ENCODE assay signal across 8 cellular contexts in the genomic region with DNA sequence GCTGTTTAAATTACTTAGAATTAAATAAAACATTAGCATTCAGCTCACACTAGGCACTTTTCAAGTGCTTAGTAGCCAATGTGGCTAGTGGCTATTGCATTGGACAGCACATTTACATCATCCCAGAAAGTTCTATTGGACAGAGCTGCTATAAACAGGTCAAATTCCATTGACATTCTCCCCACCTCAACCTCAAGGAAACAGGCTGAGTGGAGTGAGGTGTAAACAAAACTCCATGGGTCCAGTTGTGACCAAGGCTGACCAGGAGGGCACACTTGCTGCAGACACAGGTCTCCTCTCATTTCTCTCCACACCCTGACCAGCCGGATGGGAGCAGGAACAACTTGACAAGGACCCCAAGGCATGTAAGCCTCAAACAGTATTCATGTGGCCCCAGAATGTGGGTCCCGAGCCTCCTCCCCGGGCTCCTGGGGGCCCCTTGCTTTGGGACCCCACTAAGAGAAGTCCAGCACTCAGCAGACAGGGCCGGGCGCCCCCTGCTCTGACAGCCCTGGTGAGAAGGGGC. TPM values are rescaled to one million over a fixed set of nuclear protein-coding genes. Genes with fewer than 3 reads are reported as not detected.
DNase-seq lines count a peak whose midpoint lies in the region; ATAC-seq, FAIRE-seq and TF ChIP-seq lines count a peak whose summit lies in the region.

No MANE protein-coding gene starts in this region.

- no peak overlapping the region for H3K4ac ChIP-seq in H1 (replicated peaks; ENCODE audit: insufficient read length, low read depth, low read length)

- no peak overlapping the region for H2BK5ac ChIP-seq in H1 (ENCODE audit: low read depth, low read length)

- H3K4me2 ChIP-seq in H1 (ENCODE audit: insufficient read depth in 1 of 2, low read depth in 2 of 2, low read length in 2 of 2) = peak overlapping the region; percentile 65 to 96

- no peak for TF ChIP-seq CTCF in CD14-positive monocyte (IDR thresholded peaks at IDR 0.05)
- no peak for TF ChIP-seq CTCF in H1 (IDR thresholded peaks at IDR 0.05; ENCODE audit: control extremely low read depth in 1 of 3, insufficient read depth in 1 of 3, low read depth in 1 of 3, low read length in 3 of 3)

- no peak for FAIRE-seq in H1 (lab: Jason Lieb, UNC)

- CTCF ChIA-PET in H1 (lab: Charles Lee; ENCODE audit: partially characterized antibody) = interaction anchor here (0.8 to 38.8 kb wide), 9 partner anchors 9 to 91 kb away, joined by 3 to 1084 read pairs (median 5); partner anchors contain the start of genes DHX58, HSPB9, KAT2A and NKIRAS2

- H2BK12ac ChIP-seq in H1 (ENCODE audit: low read depth, low read length) = no peak overlapping the region

- H3K4me3 Mint-ChIP-seq in CD14-positive monocyte = peak overlapping the region; percentile 76 to 90
- peak overlapping the region; percentile 32 for H3K4me3 Mint-ChIP-seq in natural killer cell treated with Interleukin-12 subunit alpha and Interleukin-12 subunit beta and Interleukin-15 and Interleukin-18, amount 100 ng/mL, for 72 hours

- H3K4me1 Mint-ChIP-seq in CD14-positive monocyte = peaks cover 14% of the 10 kb centered on the region
- H3K4me1 Mint-ChIP-seq in natural killer cell treated with Interleukin-12 subunit alpha and Interleukin-12 subunit beta and Interleukin-15 and Interleukin-18, amount 100 ng/mL, for 72 hours (ENCODE audit: low read depth in 2 of 2) = peaks cover 4 to 5% of the 10 kb centered on the region in 2 donors

- POLR2A ChIA-PET in H1 (lab: Charles Lee; ENCODE audit: partially characterized antibody) = interaction anchor here (1.2 to 1.5 kb wide), 2 partner anchors 10 to 34 kb away, joined by 4 to 9 read pairs; no protein-coding TSS in a partner anchor

- no peak overlapping the region for H2AK5ac ChIP-seq in H1 (ENCODE audit: low read depth, low read length)

- no peaks in the 10 kb centered on the region for H3K79me2 ChIP-seq in H1 (ENCODE audit: control insufficient read depth in 1 of 2, insufficient read depth in 2 of 2, low read length in 2 of 2)

- H3K79me1 ChIP-seq in H1 (ENCODE audit: low read depth, low read length) = no peaks in the 10 kb centered on the region

- H3K9me3 Mint-ChIP-seq in CD14-positive monocyte = peaks cover 0 to 5% (median 0%) of the 10 kb centered on the region in 7 donors
- H3K9me3 Mint-ChIP-seq in natural killer cell treated with Interleukin-12 subunit alpha and Interleukin-12 subunit beta and Interleukin-15 and Interleukin-18, amount 100 ng/mL, for 72 hours = no peaks in the 10 kb centered on the region

- DNase-seq in CD14-positive monocyte (ENCODE audit: low spot score) = no peak
- no peak for DNase-seq in MG63
- DNase-seq in H1 (ENCODE audit: low read depth in 1 of 2, low spot score in 2 of 2) = no peak
- no peak for DNase-seq in natural killer cell treated with Interleukin-12 subunit alpha and Interleukin-12 subunit beta and Interleukin-15 and Interleukin-18, amount 100 ng/mL, for 72 hours (ENCODE audit: low spot score)
- DNase-seq in NCI-H1105 (lab: John Stamatoyannopoulos, UW) = no peak
- no peak for DNase-seq in NCI-H2029 (lab: John Stamatoyannopoulos, UW)

- no peaks in the 10 kb centered on the region for H4K20me1 ChIP-seq in H1 (replicated peaks in 1 of 2; ENCODE audit: control insufficient read depth in 1 of 2, insufficient read depth in 2 of 2, low read length in 2 of 2)

- intact Hi-C loops in CD14-positive monocyte (cut with micrococcal nuclease) = no loop called here

- H3K4me1 ChIP-seq in H1 (replicated peaks in 1 of 4; ENCODE audit: control insufficient read depth in 3 of 4, insufficient read depth in 4 of 4, low read length in 3 of 4) = peaks cover 0 to 17% (median 10%) of the 10 kb centered on the region in 4 experiments; a peak in 6 of 7 replicates

- H3K23me2 ChIP-seq in H1 (ENCODE audit: low read depth, low read length) = peaks cover 8% of the 10 kb centered on the region; the same call in 1 of the 2 replicates

- no peak overlapping the region for H3K56ac ChIP-seq in H1 (replicated peaks; ENCODE audit: insufficient read length, low read depth, low read length)

- no peak for ATAC-seq in natural killer cell treated with Interleukin-12 subunit alpha and Interleukin-12 subunit beta and Interleukin-15 and Interleukin-18, amount 100 ng/mL, for 72 hours
- ATAC-seq in GM19467 (IDR thresholded peaks at IDR 0.05; ENCODE audit: unreplicated experiment) (no peak), GM21360 (IDR thresholded peaks at IDR 0.05; ENCODE audit: unreplicated experiment) (no peak)

- no peak overlapping the region for H3K23ac ChIP-seq in H1 (ENCODE audit: insufficient read length)

- no peak overlapping the region for H3K14ac ChIP-seq in H1 (ENCODE audit: insufficient read length)

- no peak for TF ChIP-seq POLR2A in H1 (IDR thresholded peaks at IDR 0.05; ENCODE audit: control extremely low read depth in 1 of 2, low read depth in 2 of 2, low read length in 2 of 2)

- no peak overlapping the region for H3K18ac ChIP-seq in H1 (ENCODE audit: extremely low read depth, low read length)

- H3K27ac ChIP-seq in H1 (ENCODE audit: low read depth, low read length) = no peak overlapping the region

- no peak overlapping the region; a peak in 1 of 7 replicates for H3K9ac ChIP-seq in H1 (replicated peaks in 1 of 4; ENCODE audit: extremely low read depth in 1 of 4, low read depth in 3 of 4, low read length in 3 of 4)

- H4K8ac ChIP-seq in H1 (ENCODE audit: extremely low read depth, insufficient read depth, low read length) = peak overlapping the region; percentile 35

- H3K4me3 ChIP-seq in MG63 (peak overlapping the region; percentile 43), H1 (ENCODE audit: extremely low read depth in 1 of 4, insufficient read depth in 2 of 4, low read depth in 3 of 4, low read length in 4 of 4) (peak overlapping the region; percentile 40 to 73 (median 62))

- WGBS in H1 (ENCODE audit: extremely low coverage in 1 of 2, insufficient coverage in 1 of 2, insufficient read length in 1 of 2, insufficient replicate concordance in 2 of 2, low coverage in 1 of 2, low lambda C conversion rate in 2 of 2, missing lambda C conversion rate in 1 of 2), 2 experiments = 14% methylated on average over 5 of the region's 5 CpGs; no CpG with 5 or more reads in 1 of the 2 experiments

- H2BK20ac ChIP-seq in H1 (ENCODE audit: low read length) = no peak overlapping the region

- no peak overlapping the region for H4K5ac ChIP-seq in H1 (ENCODE audit: insufficient read length, low read depth, low read length)

- H3K36me3 ChIP-seq in MG63 = no peaks in the 10 kb centered on the region
- H3K36me3 ChIP-seq in H1 (ENCODE audit: control insufficient read depth in 2 of 4, insufficient read depth in 4 of 4, low read length in 3 of 4) = no peaks in the 10 kb centered on the region

- peaks cover 19 to 40% (median 28%) of the 10 kb centered on the region in 3 donors for H3K27me3 Mint-ChIP-seq in CD14-positive monocyte (ENCODE audit: low read depth in 3 of 3)
- H3K27me3 Mint-ChIP-seq in natural killer cell treated with Interleukin-12 subunit alpha and Interleukin-12 subunit beta and Interleukin-15 and Interleukin-18, amount 100 ng/mL, for 72 hours = peaks cover 34 to 39% of the 10 kb centered on the region in 2 donors

- H2AFZ ChIP-seq in H1 (ENCODE audit: low read length) = peak overlapping the region; percentile 60; the same call in 1 of the 2 replicates

- no peaks in the 10 kb centered on the region for H3K36me3 Mint-ChIP-seq in CD14-positive monocyte
- H3K36me3 Mint-ChIP-seq in natural killer cell treated with Interleukin-12 subunit alpha and Interleukin-12 subunit beta and Interleukin-15 and Interleukin-18, amount 100 ng/mL, for 72 hours = no peaks in the 10 kb centered on the region

- no peak for TF ChIP-seq EP300 in H1 (IDR thresholded peaks at IDR 0.05; ENCODE audit: borderline replicate concordance in 1 of 2, low read depth in 2 of 2, low read length in 2 of 2)

- H3K27me3 ChIP-seq in MG63 (peaks cover 15% of the 10 kb centered on the region), H1 (replicated peaks in 1 of 4; ENCODE audit: control insufficient read depth in 3 of 4, extremely low read depth in 1 of 4, insufficient read depth in 3 of 4, low read length in 3 of 4) (peaks cover 0 to 4% (median 1%) of the 10 kb centered on the region in 4 experiments; a peak in 3 of 7 replicates)

- H4K91ac ChIP-seq in H1 (replicated peaks; ENCODE audit: insufficient read length, low read length) = no peak overlapping the region

- H2BK120ac ChIP-seq in H1 (replicated peaks; ENCODE audit: low read depth, low read length) = no peak overlapping the region

- H3K27ac Mint-ChIP-seq in CD14-positive monocyte = peak overlapping the region in 1 of 7 donors; percentile 21
- no peak overlapping the region for H3K27ac Mint-ChIP-seq in natural killer cell treated with Interleukin-12 subunit alpha and Interleukin-12 subunit beta and Interleukin-15 and Interleukin-18, amount 100 ng/mL, for 72 hours

- H3K9me3 ChIP-seq in MG63 (no peaks in the 10 kb centered on the region), H1 (ENCODE audit: insufficient read depth in 2 of 2, low read depth in 1 of 2, low read length in 1 of 2) (no peaks in the 10 kb centered on the region)

- H2BK15ac ChIP-seq in H1 (ENCODE audit: low read length) = no peak overlapping the region

- no peak for TF ChIP-seq RAD21 in H1 (IDR thresholded peaks at IDR 0.05 in 1 of 2, conservative IDR thresholded peaks at IDR 0.05 in 1 of 2; ENCODE audit: low read depth in 2 of 2, low read length in 2 of 2)

RNA-seq across cellular contexts. Expression of gene C17orf113, which starts 0.5 kb away (rescaled TPM):
- under 1 TPM; 0.20 to 0.28 TPM for polyA plus RNA-seq in CD14-positive monocyte
- total RNA-seq in MG63 (2014; rRNA removed; shearing (Covaris generic); ENCODE audit: low replicate concordance) = 0.05 TPM in 1 of 2 replicates, not detected in the other
- total RNA-seq in H1 (2021; fragmentation: NEBNext Ultra II Directional; extraction: Animal tissue kit (Norgen Biotek cat#: 25700)) = 1.4 TPM in 2 replicates
- 1.0 and 1.5 TPM in 2 replicates for polyA plus RNA-seq in H1 (2011; rRNA removed)
- 1.1 TPM for polyA plus RNA-seq in H1 (2011; cell fraction: cytosol; rRNA removed)
- polyA plus RNA-seq in H1 (2011; cell fraction: nucleus; rRNA removed) = 1.8 TPM
- polyA plus RNA-seq in H1 (2012, experiment 1 of 2) = 0.64 to 1.3 TPM (median 1.1 TPM) in 4 replicates
- polyA plus RNA-seq in H1 (2012, experiment 2 of 2) = 0.63 TPM
- polyA plus RNA-seq in H1 (2013, experiment 1 of 2) = 0.61 TPM
- 0.57 TPM for polyA plus RNA-seq in H1 (2013, experiment 2 of 2)
- 1.1 and 1.4 TPM in 2 replicates for polyA minus RNA-seq in H1 (2011; rRNA and poly(A)+ RNA removed)
- polyA minus RNA-seq in H1 (2011; cell fraction: cytosol; rRNA and poly(A)+ RNA removed) = 1.5 TPM
- 1.8 TPM for polyA minus RNA-seq in H1 (2011; cell fraction: nucleus; rRNA and poly(A)+ RNA removed)
- not detected for total RNA-seq in natural killer cell treated with Interleukin-12 subunit alpha and Interleukin-12 subunit beta and Interleukin-15 and Interleukin-18, amount 100 ng/mL, for 72 hours

RNA-seq across cellular contexts. Expression of gene NKIRAS2, which starts 30.0 kb away (rescaled TPM):
- polyA plus RNA-seq in CD14-positive monocyte = 10 to 100 TPM; 51.1 to 69.9 TPM
- total RNA-seq in MG63 (2014; rRNA removed; shearing (Covaris generic); ENCODE audit: low replicate concordance) = 77.5 and 86.3 TPM in 2 replicates
- 31.1 and 34.5 TPM in 2 replicates for total RNA-seq in H1 (2021; fragmentation: NEBNext Ultra II Directional; extraction: Animal tissue kit (Norgen Biotek cat#: 25700))
- 51.1 and 59.7 TPM in 2 replicates for polyA plus RNA-seq in H1 (2011; rRNA removed)
- 48.5 TPM for polyA plus RNA-seq in H1 (2011; cell fraction: cytosol; rRNA removed)
- polyA plus RNA-seq in H1 (2011; cell fraction: nucleus; rRNA removed) = 37.1 TPM
- 32.8 to 37.6 TPM (median 36.5 TPM) in 4 replicates for polyA plus RNA-seq in H1 (2012, experiment 1 of 2)
- 31.9 TPM for polyA plus RNA-seq in H1 (2012, experiment 2 of 2)
- 32.6 TPM for polyA plus RNA-seq in H1 (2013, experiment 1 of 2)
- polyA plus RNA-seq in H1 (2013, experiment 2 of 2) = 33.2 TPM
- 32.4 and 37.8 TPM in 2 replicates for polyA minus RNA-seq in H1 (2011; rRNA and poly(A)+ RNA removed)
- 20.8 TPM for polyA minus RNA-seq in H1 (2011; cell fraction: cytosol; rRNA and poly(A)+ RNA removed)
- polyA minus RNA-seq in H1 (2011; cell fraction: nucleus; rRNA and poly(A)+ RNA removed) = 21.5 TPM
- 10 to 100 TPM; 27.8 to 28.7 TPM for total RNA-seq in natural killer cell treated with Interleukin-12 subunit alpha and Interleukin-12 subunit beta and Interleukin-15 and Interleukin-18, amount 100 ng/mL, for 72 hours

RNA-seq across cellular contexts. Expression of gene DNAJC7, which starts 32.7 kb away (rescaled TPM):
- polyA plus RNA-seq in CD14-positive monocyte (10 to 100 TPM; 59.6 to 79.7 TPM), H1 (2011; rRNA removed) (21.6 and 31.0 TPM in 2 replicates)
- 121 and 123 TPM in 2 replicates for total RNA-seq in MG63 (2014; rRNA removed; shearing (Covaris generic); ENCODE audit: low replicate concordance)
- 129 and 148 TPM in 2 replicates for total RNA-seq in H1 (2021; fragmentation: NEBNext Ultra II Directional; extraction: Animal tissue kit (Norgen Biotek cat#: 25700))
- 45.3 TPM for polyA plus RNA-seq in H1 (2011; cell fraction: cytosol; rRNA removed)
- 36.9 TPM for polyA plus RNA-seq in H1 (2011; cell fraction: nucleus; rRNA removed)
- 142 to 161 TPM (median 147 TPM) in 4 replicates for polyA plus RNA-seq in H1 (2012, experiment 1 of 2)
- 32.5 TPM for polyA plus RNA-seq in H1 (2012, experiment 2 of 2)
- polyA plus RNA-seq in H1 (2013, experiment 1 of 2) = 109 TPM
- 105 TPM for polyA plus RNA-seq in H1 (2013, experiment 2 of 2)
- polyA minus RNA-seq in H1 (2011; rRNA and poly(A)+ RNA removed) = 77.7 and 86.8 TPM in 2 replicates
- 44.3 TPM for polyA minus RNA-seq in H1 (2011; cell fraction: cytosol; rRNA and poly(A)+ RNA removed)
- polyA minus RNA-seq in H1 (2011; cell fraction: nucleus; rRNA and poly(A)+ RNA removed) = 95.7 TPM
- total RNA-seq in natural killer cell treated with Interleukin-12 subunit alpha and Interleukin-12 subunit beta and Interleukin-15 and Interleukin-18, amount 100 ng/mL, for 72 hours = 100 to 1,000 TPM; 119 to 137 TPM

RNA-seq across cellular contexts. Expression of gene ZNF385C, which starts 48.4 kb away (rescaled TPM):
- polyA plus RNA-seq in CD14-positive monocyte (under 1 TPM in 1 of 2 donors, not detected in 1; 0.09 TPM), H1 (2011; rRNA removed) (6.1 and 7.3 TPM in 2 replicates)
- not detected in 2 replicates for total RNA-seq in MG63 (2014; rRNA removed; shearing (Covaris generic); ENCODE audit: low replicate concordance)
- total RNA-seq in H1 (2021; fragmentation: NEBNext Ultra II Directional; extraction: Animal tissue kit (Norgen Biotek cat#: 25700)) = 2.5 and 3.9 TPM in 2 replicates
- polyA plus RNA-seq in H1 (2011; cell fraction: cytosol; rRNA removed) = 6.3 TPM
- 8.4 TPM for polyA plus RNA-seq in H1 (2011; cell fraction: nucleus; rRNA removed)
- polyA plus RNA-seq in H1 (2012, experiment 1 of 2) = 2.7 to 4.6 TPM (median 3.2 TPM) in 4 replicates
- polyA plus RNA-seq in H1 (2012, experiment 2 of 2) = 3.9 TPM
- 2.5 TPM for polyA plus RNA-seq in H1 (2013, experiment 1 of 2)
- polyA plus RNA-seq in H1 (2013, experiment 2 of 2) = 2.6 TPM
- polyA minus RNA-seq in H1 (2011; rRNA and poly(A)+ RNA removed) = 2.2 and 2.4 TPM in 2 replicates
- 1.0 TPM for polyA minus RNA-seq in H1 (2011; cell fraction: cytosol; rRNA and poly(A)+ RNA removed)
- 2.3 TPM for polyA minus RNA-seq in H1 (2011; cell fraction: nucleus; rRNA and poly(A)+ RNA removed)
- not detected for total RNA-seq in natural killer cell treated with Interleukin-12 subunit alpha and Interleukin-12 subunit beta and Interleukin-15 and Interleukin-18, amount 100 ng/mL, for 72 hours
